1 cellular context compared by ENCODE assay signal in the genomic region with DNA sequence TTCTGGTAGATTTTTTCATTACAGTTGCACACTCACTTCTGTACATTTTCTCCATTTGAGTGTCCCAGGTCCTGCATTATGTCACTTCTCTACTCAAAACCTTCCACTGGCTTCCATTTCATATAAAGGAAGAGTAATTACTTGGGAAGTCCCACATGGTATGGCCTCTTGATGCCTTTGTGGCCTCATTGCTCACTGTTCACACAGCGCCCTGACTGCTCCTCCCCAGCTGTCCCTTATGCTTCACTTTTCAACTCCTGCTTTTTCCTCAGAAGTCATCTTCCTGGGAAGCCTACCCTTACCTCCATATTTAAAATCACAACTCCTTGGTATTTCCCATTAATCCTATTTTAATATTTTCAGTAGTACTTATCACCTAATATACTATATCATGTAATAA.
TF ChIP-seq lines count a peak whose summit lies in the region.

No MANE protein-coding gene starts in this region.

TF ChIP-seq in HEK293, 187 proteins besides CTCF, POLR2A, EP300 and RAD21 (continued from another document):
- no peak for TF ChIP-seq ZNF639 (tag by site-specific recombination; IDR thresholded peaks at IDR 0.05)
- no peak for TF ChIP-seq PBX3 (CRISPR knock-in tag; IDR thresholded peaks at IDR 0.05)
- no peak for TF ChIP-seq KLF1 (tag by site-specific recombination; IDR thresholded peaks at IDR 0.05)
- peak; percentile 67 for TF ChIP-seq FEZF1 (tag by site-specific recombination; IDR thresholded peaks at IDR 0.05)
- peak; percentile 50 for TF ChIP-seq SETDB1 (IDR thresholded peaks at IDR 0.05; ENCODE audit: insufficient read length, low read length)
- no peak for TF ChIP-seq MEIS1 (CRISPR knock-in tag; IDR thresholded peaks at IDR 0.05; ENCODE audit: borderline replicate concordance)
